ENCODE assay signal across 12 cellular contexts in genomic region chr3:187291512-187292132, GRCh38. TPM values are rescaled to one million over a fixed set of nuclear protein-coding genes. Genes with fewer than 3 reads are reported as not detected.
DNase-seq lines count a peak whose midpoint lies in the region; ATAC-seq and TF ChIP-seq lines count a peak whose summit lies in the region.
"Had no signal": no experiment of that assay in that cellular context is flagged by ENCODE, and none has a peak within 500 bp of the region (broad histone marks: within the 10 kb centered on the region; RNA-seq: fewer than 3 reads in every experiment).

Gene MASP1, minus strand, starts transcription at chr3:187291737. Its CDS starts 105 bp downstream, at chr3:187291632.

- H3K4me3 ChIP-seq in heart left ventricle (peak within 1 kb of the TSS; percentile 26 to 68 (median 54)), neuron (ENCODE audit: low read length) (peak within 1 kb of the TSS; percentile 33)

- H3K36me3 ChIP-seq in heart left ventricle: no peaks in the 10 kb centered on the region
- H3K36me3 ChIP-seq in neuron (ENCODE audit: insufficient read depth, low read length): no peaks in the 10 kb centered on the region

- TF ChIP-seq CTCF in heart left ventricle (IDR thresholded peaks at IDR 0.05) (no peak), GM10266 (IDR thresholded peaks at IDR 0.05; ENCODE audit: control insufficient read depth, insufficient read depth, low read depth, missing control alignments) (no peak)

- H3K4me1 Mint-ChIP-seq in stimulated activated naive CD8-positive, alpha-beta T cell treated with anti-CD3 and anti-CD28 coated beads, Interleukin-15, amount 100 ng/mL, for 72 hours: no peaks in the 10 kb centered on the region

- H3K9me3 Mint-ChIP-seq in stimulated activated naive CD8-positive, alpha-beta T cell treated with anti-CD3 and anti-CD28 coated beads, Interleukin-15, amount 100 ng/mL, for 72 hours: no peaks in the 10 kb centered on the region

- intact Hi-C loops in heart left ventricle (cut with DNase I): loop anchor here in 3 of 10 donors (5.0 to 10.0 kb wide), 4 partner anchors 34 to 69 kb away; no protein-coding TSS in a partner anchor

- peaks cover 0 to 56% (median 25%) of the 10 kb centered on the region in 12 donors for H3K4me1 ChIP-seq in heart left ventricle
- H3K4me1 ChIP-seq in neuron (ENCODE audit: insufficient read depth, low read length): peaks cover 14% of the 10 kb centered on the region

- H3K27me3 ChIP-seq in heart left ventricle: no peaks in the 10 kb centered on the region
- peaks cover 3% of the 10 kb centered on the region for H3K27me3 ChIP-seq in neuron (ENCODE audit: insufficient read depth, low read length)

- peak within 1 kb of the TSS; percentile 69 to 91 (median 78) for H3K27ac ChIP-seq in heart left ventricle
- H3K27ac ChIP-seq: HL-60 had no signal

- no peak within 1 kb of the TSS for H3K4me3 Mint-ChIP-seq in stimulated activated naive CD8-positive, alpha-beta T cell treated with anti-CD3 and anti-CD28 coated beads, Interleukin-15, amount 100 ng/mL, for 72 hours

- H3K27ac Mint-ChIP-seq in stimulated activated naive CD8-positive, alpha-beta T cell treated with anti-CD3 and anti-CD28 coated beads, Interleukin-15, amount 100 ng/mL, for 72 hours: no peak within 1 kb of the TSS

- WGBS in heart left ventricle, 4 donors: 8 to 20% (median 17%) methylated on average over 10 of the region's 10 CpGs

- peak within 1 kb of the TSS; percentile 44 for H2AFZ ChIP-seq in neuron (ENCODE audit: low read depth, low read length)

- ATAC-seq in stimulated activated naive CD8-positive, alpha-beta T cell treated with anti-CD3 and anti-CD28 coated beads, Interleukin-15, amount 100 ng/mL, for 72 hours: peak; percentile 18
- ATAC-seq in stimulated activated naive CD8-positive, alpha-beta T cell treated with anti-CD3 and anti-CD28 coated beads, Interleukin-15, Interleukin-2, amounts not matched to agents 100 U/mL and 50 U/mL, for 24 hours: no peak
- ATAC-seq in heart left ventricle: peak; percentile 68 to 84 (median 76)
- no peak for ATAC-seq in GM19397 (IDR thresholded peaks at IDR 0.05; ENCODE audit: unreplicated experiment)
- ATAC-seq: esophagus mucosa had no signal

- no peak for TF ChIP-seq POLR2A in heart left ventricle (IDR thresholded peaks at IDR 0.05)

- DNase-seq in stimulated activated naive CD8-positive, alpha-beta T cell treated with anti-CD3 and anti-CD28 coated beads, Interleukin-15, amount 100 ng/mL, for 72 hours: no peak
- DNase-seq in stimulated activated naive CD8-positive, alpha-beta T cell treated with anti-CD3 and anti-CD28 coated beads, Interleukin-15, Interleukin-2, amounts not matched to agents 100 U/mL and 50 U/mL, for 24 hours: no peak
- DNase-seq in heart left ventricle (peak in 4 of 5 donors; percentile 44 to 81 (median 60)), NCI-H1105 treated with DMSO at 0.1 percent for 48 hours (lab: John Stamatoyannopoulos, UW) (no peak), GM10266 (ENCODE audit: extremely low spot score) (no peak), NCI-H146 treated with DMSO at 0.1 percent for 48 hours (lab: John Stamatoyannopoulos, UW; ENCODE audit: unreplicated experiment) (no peak)
- DNase-seq: activated CD4-positive, alpha-beta T cell treated with anti-CD3 and anti-CD28 coated beads, Interleukin-2, amount 50 U/mL, for 48 hours; NCI-H510A had no signal

- no peaks in the 10 kb centered on the region for H3K9me3 ChIP-seq in heart left ventricle
- H3K9me3 ChIP-seq in neuron (ENCODE audit: low read length): no peaks in the 10 kb centered on the region

- peaks cover 37% of the 10 kb centered on the region for H3K27me3 Mint-ChIP-seq in stimulated activated naive CD8-positive, alpha-beta T cell treated with anti-CD3 and anti-CD28 coated beads, Interleukin-15, amount 100 ng/mL, for 72 hours

RNA-seq across cellular contexts. Expression of gene MASP1, which starts in this region (rescaled TPM):
- total RNA-seq in heart left ventricle: 100 to 1,000 TPM; 120 to 245 (median 173) TPM
- 10 to 100 TPM; 84.1 to 94.6 TPM for polyA plus RNA-seq in heart left ventricle

Comparison
In these comparisons a context has a peak if more than half of its experiments do, and no peak if none do; other contexts are left out.
1. ATAC-seq: peak in stimulated activated naive CD8-positive, alpha-beta T cell treated with anti-CD3 and anti-CD28 coated beads, Interleukin-15, amount 100 ng/mL, for 72 hours (single experiment) and heart left ventricle (4 of 4); none in stimulated activated naive CD8-positive, alpha-beta T cell treated with anti-CD3 and anti-CD28 coated beads, Interleukin-15, Interleukin-2, amounts not matched to agents 100 U/mL and 50 U/mL, for 24 hours (single experiment) and GM19397 (single experiment).
2. DNase-seq: peak in heart left ventricle (4 of 5); none in stimulated activated naive CD8-positive, alpha-beta T cell treated with anti-CD3 and anti-CD28 coated beads, Interleukin-15, amount 100 ng/mL, for 72 hours (0 of 2), stimulated activated naive CD8-positive, alpha-beta T cell treated with anti-CD3 and anti-CD28 coated beads, Interleukin-15, Interleukin-2, amounts not matched to agents 100 U/mL and 50 U/mL, for 24 hours (single experiment), NCI-H1105 treated with DMSO at 0.1 percent for 48 hours (single experiment), GM10266 (single experiment) and NCI-H146 treated with DMSO at 0.1 percent for 48 hours (single experiment).